ENCODE assay signal across 14 cellular contexts in genomic region chr4:76718021-76718420, GRCh38.
A peak's percentile ranks its signal among the peaks of the same experiment; 100 is the strongest.
DNase-seq lines count a peak whose midpoint lies in the region; ATAC-seq and TF ChIP-seq lines count a peak whose summit lies in the region.
"Had no signal": no experiment of that assay in that cellular context is flagged by ENCODE, and none has a peak within 500 bp of the region (broad histone marks: within the 10 kb centered on the region; RNA-seq: fewer than 3 reads in every experiment).

No MANE protein-coding gene starts in this region.

- H3K27ac ChIP-seq in iPS-20b (ENCODE audit: low read length) (no peak overlapping the region), parathyroid adenoma (no peak overlapping the region), tibial nerve (peak overlapping the region; percentile 46 to 89 (median 67))
- H3K27ac ChIP-seq: A549, HL-60 had no signal

- TF ChIP-seq EP300 in tibial nerve (IDR thresholded peaks at IDR 0.05): no peak

- H3K36me3 ChIP-seq in iPS-20b (ENCODE audit: insufficient read depth, low read depth, low read length) (no peaks in the 10 kb centered on the region), parathyroid adenoma (ENCODE audit: control insufficient read depth, insufficient read depth, low read length) (no peaks in the 10 kb centered on the region), tibial nerve (no peaks in the 10 kb centered on the region)

- no peak overlapping the region for H2AFZ ChIP-seq in parathyroid adenoma

- DNase-seq in LNCaP clone FGC (ENCODE audit: low read depth) (peak; percentile 92), tibial nerve (ENCODE audit: low spot score in 2 of 2) (no peak)
- no peak for DNase-seq in activated CD4-positive, CD25-positive, alpha-beta regulatory T cell (lab: John Stamatoyannopoulos, UW)
- DNase-seq: CD8-positive, alpha-beta T cell; DND-41; GDM1; HCEC 1CT; HFFc6 had no signal

- TF ChIP-seq CTCF in LNCaP clone FGC (IDR thresholded peaks at IDR 0.05; ENCODE audit: control insufficient read depth, extremely low read depth, insufficient read depth) (no peak), parathyroid adenoma (IDR thresholded peaks at IDR 0.05) (no peak), tibial nerve (IDR thresholded peaks at IDR 0.05) (no peak)

- H3K4me2 ChIP-seq in parathyroid adenoma (ENCODE audit: low read length): peak overlapping the region; percentile 32
- H3K4me2 ChIP-seq: A549 had no signal

- H3K4me3 ChIP-seq in LNCaP clone FGC (ENCODE audit: low read depth, low read length) (peak overlapping the region; percentile 50), iPS-20b (ENCODE audit: low read length) (no peak overlapping the region), parathyroid adenoma (ENCODE audit: low read depth, low read length) (no peak overlapping the region), tibial nerve (peak overlapping the region in 3 of 4 donors; percentile 2 to 34 (median 17))
- H3K4me3 ChIP-seq: A549 had no signal

- TF ChIP-seq POLR2A in tibial nerve (IDR thresholded peaks at IDR 0.05): no peak
- TF ChIP-seq POLR2A in GM18505 (IDR thresholded peaks at IDR 0.05; ENCODE audit: borderline replicate concordance, extremely low read depth, insufficient read depth, insufficient read length): no peak

- ATAC-seq in GM18505 (IDR thresholded peaks at IDR 0.05; ENCODE audit: unreplicated experiment) (no peak), HG03439 (IDR thresholded peaks at IDR 0.05; ENCODE audit: unreplicated experiment) (no peak)
- ATAC-seq: A549; CD8-positive, alpha-beta T cell had no signal

- no peaks in the 10 kb centered on the region for H3K9me3 ChIP-seq in iPS-20b (ENCODE audit: insufficient read depth, low read depth, low read length)
- no peaks in the 10 kb centered on the region for H3K9me3 ChIP-seq in parathyroid adenoma (ENCODE audit: control insufficient read depth, low read length)
- no peaks in the 10 kb centered on the region for H3K9me3 ChIP-seq in tibial nerve
- H3K9me3 ChIP-seq: A549 had no signal

- 38% methylated on average over 2 of the region's 2 CpGs for WGBS in tibial nerve, 2 donors

- H3K79me2 ChIP-seq in parathyroid adenoma: no peaks in the 10 kb centered on the region

- peaks cover 28% of the 10 kb centered on the region; the same call in 1 of the 2 replicates for H3K4me1 ChIP-seq in iPS-20b (ENCODE audit: insufficient read depth, low read length)
- H3K4me1 ChIP-seq in parathyroid adenoma: peaks cover 3% of the 10 kb centered on the region
- H3K4me1 ChIP-seq in tibial nerve: peaks cover 0 to 23% (median 4%) of the 10 kb centered on the region in 4 donors

- H3K9ac ChIP-seq in iPS-20b (ENCODE audit: low read depth, low read length): peak overlapping the region; percentile 3; the same call in 1 of the 2 replicates
- H3K9ac ChIP-seq in parathyroid adenoma: no peak overlapping the region

- no peaks in the 10 kb centered on the region for H3K27me3 ChIP-seq in iPS-20b (ENCODE audit: insufficient read depth, low read length)
- H3K27me3 ChIP-seq in parathyroid adenoma (ENCODE audit: control insufficient read depth, insufficient read depth, low read length): no peaks in the 10 kb centered on the region
- H3K27me3 ChIP-seq in tibial nerve: no peaks in the 10 kb centered on the region

Comparison
In these comparisons a context has a peak if more than half of its experiments do, and no peak if none do; other contexts are left out.
1. H3K4me3 ChIP-seq: peak in LNCaP clone FGC (single experiment) and tibial nerve (3 of 4); none in iPS-20b (single experiment) and parathyroid adenoma (single experiment).
2. H3K27ac ChIP-seq: peak in tibial nerve (4 of 4); none in iPS-20b (single experiment) and parathyroid adenoma (single experiment).